Comparison of ENCODE assay signal across 2 cellular contexts in the genomic region with DNA sequence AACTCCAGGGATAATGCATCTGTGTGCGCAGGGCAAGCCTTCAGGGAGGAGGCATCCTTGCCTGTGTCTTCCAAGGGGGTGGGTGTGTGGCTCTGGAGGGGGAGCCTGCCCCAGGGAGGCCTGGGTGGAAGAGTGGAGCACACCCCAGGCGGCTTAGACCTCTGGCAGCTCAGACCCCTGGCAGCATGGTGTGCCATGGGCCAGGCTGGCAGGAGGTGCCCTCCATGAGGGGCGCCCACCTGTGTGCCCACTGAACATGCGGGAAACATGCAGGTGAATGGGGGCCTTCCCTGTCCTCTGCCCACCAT.
TF ChIP-seq lines count a peak whose summit lies in the region.

No MANE protein-coding gene starts in this region.

TF ChIP-seq in A549, 52 proteins besides CTCF, POLR2A, EP300 and RAD21:
- TF ChIP-seq CEBPB (IDR thresholded peaks at IDR 0.05) (no peak), ZSCAN20 (CRISPR knock-in tag; IDR thresholded peaks at IDR 0.05) (no peak), SREBF2 (IDR thresholded peaks at IDR 0.05) (no peak), HOXB13 (CRISPR knock-in tag; IDR thresholded peaks at IDR 0.05; ENCODE audit: low read depth) (no peak), EHMT2 (IDR thresholded peaks at IDR 0.05; ENCODE audit: low read depth) (no peak), MAZ (IDR thresholded peaks at IDR 0.05; ENCODE audit: borderline replicate concordance, low read depth, low read length) (no peak), BHLHE40 (IDR thresholded peaks at IDR 0.05; ENCODE audit: low read depth, low read length) (no peak), NFE2L2 (conservative IDR thresholded peaks at IDR 0.05; ENCODE audit: low read length) (no peak), RCOR1 (IDR thresholded peaks at IDR 0.05; ENCODE audit: low read depth, low read length) (no peak), ESRRA (IDR thresholded peaks at IDR 0.05; ENCODE audit: borderline replicate concordance, low read length) (no peak), HOXB5 (CRISPR knock-in tag; IDR thresholded peaks at IDR 0.05) (no peak), SMC3 (IDR thresholded peaks at IDR 0.05) (no peak), RARB (CRISPR knock-in tag; IDR thresholded peaks at IDR 0.05) (no peak), KDM1A (IDR thresholded peaks at IDR 0.05; ENCODE audit: low read depth) (no peak), CBX2 (IDR thresholded peaks at IDR 0.05; ENCODE audit: borderline replicate concordance, low read depth) (no peak)
- TF ChIP-seq, protein P1, sequence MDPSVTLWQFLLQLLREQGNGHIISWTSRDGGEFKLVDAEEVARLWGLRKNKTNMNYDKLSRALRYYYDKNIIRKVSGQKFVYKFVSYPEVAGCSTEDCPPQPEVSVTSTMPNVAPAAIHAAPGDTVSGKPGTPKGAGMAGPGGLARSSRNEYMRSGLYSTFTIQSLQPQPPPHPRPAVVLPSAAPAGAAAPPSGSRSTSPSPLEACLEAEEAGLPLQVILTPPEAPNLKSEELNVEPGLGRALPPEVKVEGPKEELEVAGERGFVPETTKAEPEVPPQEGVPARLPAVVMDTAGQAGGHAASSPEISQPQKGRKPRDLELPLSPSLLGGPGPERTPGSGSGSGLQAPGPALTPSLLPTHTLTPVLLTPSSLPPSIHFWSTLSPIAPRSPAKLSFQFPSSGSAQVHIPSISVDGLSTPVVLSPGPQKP (IDR thresholded peaks at IDR 0.05; ENCODE audit: low read depth, low read length), result no peak
- TF ChIP-seq, protein P2, sequence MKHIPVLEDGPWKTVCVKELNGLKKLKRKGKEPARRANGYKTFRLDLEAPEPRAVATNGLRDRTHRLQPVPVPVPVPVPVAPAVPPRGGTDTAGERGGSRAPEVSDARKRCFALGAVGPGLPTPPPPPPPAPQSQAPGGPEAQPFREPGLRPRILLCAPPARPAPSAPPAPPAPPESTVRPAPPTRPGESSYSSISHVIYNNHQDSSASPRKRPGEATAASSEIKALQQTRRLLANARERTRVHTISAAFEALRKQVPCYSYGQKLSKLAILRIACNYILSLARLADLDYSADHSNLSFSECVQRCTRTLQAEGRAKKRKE (CRISPR knock-in tag; IDR thresholded peaks at IDR 0.05; ENCODE audit: low read depth), result no peak
TF ChIP-seq in A549: peak in this region for 0.

TF ChIP-seq in H1, 55 proteins besides CTCF, POLR2A, EP300 and RAD21:
- TF ChIP-seq KDM4A (IDR thresholded peaks at IDR 0.05; ENCODE audit: low read depth, low read length, severe bottlenecking) (no peak), RNF2 (IDR thresholded peaks at IDR 0.05; ENCODE audit: borderline replicate concordance, low read depth, low read length, missing control alignments, poor library complexity, severe bottlenecking) (no peak), TEAD4 (IDR thresholded peaks at IDR 0.05; ENCODE audit: low read depth, low read length) (no peak), MAFK (IDR thresholded peaks at IDR 0.05; ENCODE audit: low read depth, low read length) (no peak), TAF7 (optimal IDR thresholded peaks at IDR 0.05; ENCODE audit: borderline replicate concordance, low read depth, low read length) (no peak), HDAC2 (IDR thresholded peaks at IDR 0.05; ENCODE audit: borderline replicate concordance in 1 of 2, low read depth in 2 of 2, low read length in 2 of 2) (no peak), ASH2L (IDR thresholded peaks at IDR 0.05; ENCODE audit: low read length) (no peak), TCF12 (IDR thresholded peaks at IDR 0.05; ENCODE audit: low read depth, low read length) (no peak), CBX5 (IDR thresholded peaks at IDR 0.05; ENCODE audit: low read depth, low read length) (no peak)
